ENCODE assay signal across 10 cellular contexts in the genomic region with DNA sequence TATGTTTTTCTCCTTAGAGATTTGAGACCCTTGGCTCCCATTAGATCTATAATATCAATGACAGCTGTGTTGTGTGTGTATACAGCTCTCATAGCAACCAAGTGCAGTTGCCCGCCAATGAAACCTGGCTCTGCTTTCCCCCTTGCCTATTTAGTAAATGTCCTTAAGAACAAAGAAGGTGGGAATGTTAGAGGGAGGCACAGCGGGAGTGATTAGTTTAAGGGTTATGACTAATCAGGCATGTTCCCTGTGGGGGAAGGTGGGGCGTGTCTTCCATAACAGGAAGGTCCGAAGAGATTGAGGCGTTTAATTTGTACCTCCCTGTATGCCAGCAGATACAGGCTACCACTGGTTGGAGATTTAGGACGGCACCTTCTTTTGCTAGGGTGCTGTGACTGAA.
A peak's percentile ranks its signal among the peaks of the same experiment; 100 is the strongest.
DNase-seq lines count a peak whose midpoint lies in the region; ATAC-seq and TF ChIP-seq lines count a peak whose summit lies in the region.
"Had no signal": no experiment of that assay in that cellular context is flagged by ENCODE, and none has a peak within 500 bp of the region (broad histone marks: within the 10 kb centered on the region; RNA-seq: fewer than 3 reads in every experiment).

No MANE protein-coding gene starts in this region.

- no peaks in the 10 kb centered on the region for H3K27me3 ChIP-seq in right cardiac atrium (ENCODE audit: control insufficient read depth, insufficient read depth)
- no peaks in the 10 kb centered on the region for H3K27me3 ChIP-seq in thoracic aorta (replicated peaks; ENCODE audit: insufficient read depth)

- peaks cover 7% of the 10 kb centered on the region for H3K4me1 Mint-ChIP-seq in WTC11
- H3K4me1 Mint-ChIP-seq: stimulated activated effector memory CD8-positive, alpha-beta T cell treated with anti-CD3 and anti-CD28 coated beads, Interleukin-12 subunit alpha, Interleukin-12 subunit beta, amount 100 ng/mL, for 72 hours had no signal

- POLR2A ChIA-PET in WTC11 (lab: Charles Lee) = no interaction called here

- WGBS in right cardiac atrium = 18% methylated on average over 6 of the region's 6 CpGs

- H3K27me3 Mint-ChIP-seq in WTC11 (ENCODE audit: low read depth) = no peaks in the 10 kb centered on the region

- no peaks in the 10 kb centered on the region for H3K9me3 ChIP-seq in right cardiac atrium (ENCODE audit: control insufficient read depth, low read length)
- H3K9me3 ChIP-seq in thoracic aorta = no peaks in the 10 kb centered on the region
- H3K9me3 ChIP-seq: A549 had no signal

- H3K27ac ChIP-seq in right cardiac atrium (ENCODE audit: low read length) (no peak overlapping the region), thoracic aorta (no peak overlapping the region)
- H3K27ac ChIP-seq: A549 had no signal

- intact Hi-C loops in right cardiac atrium (cut with DNase I) = loop anchor here in 3 of 4 donors (10.0 kb wide), 3 partner anchors 332 to 502 kb away; a partner anchor contains a TSS

- peak; percentile 10 for DNase-seq in DMS79 treated with DMSO at 0.1 percent for 48 hours (lab: John Stamatoyannopoulos, UW)
- no peak for DNase-seq in DMS79 (lab: John Stamatoyannopoulos, UW)
- no peak for DNase-seq in WTC11 (ENCODE audit: low spot score)
- peak; percentile 23 to 46 (median 25) for DNase-seq in right cardiac atrium
- DNase-seq in thoracic aorta (ENCODE audit: low spot score) = no peak
- no peak for DNase-seq in stimulated activated CD8-positive, alpha-beta memory T cell treated with anti-CD3 and anti-CD28 coated beads, Interleukin-4, amount 100 ng/mL, for 48 hours
- DNase-seq in superior temporal gyrus (ENCODE audit: extremely low spot score) = no peak
- DNase-seq in MV-4-11 (lab: John Stamatoyannopoulos, UW) = no peak

- no peak overlapping the region for H3K4me3 Mint-ChIP-seq in WTC11
- H3K4me3 Mint-ChIP-seq: stimulated activated effector memory CD8-positive, alpha-beta T cell treated with anti-CD3 and anti-CD28 coated beads, Interleukin-12 subunit alpha, Interleukin-12 subunit beta, amount 100 ng/mL, for 72 hours had no signal

- H3K36me3 Mint-ChIP-seq in WTC11 = no peaks in the 10 kb centered on the region
- H3K36me3 Mint-ChIP-seq: stimulated activated effector memory CD8-positive, alpha-beta T cell treated with anti-CD3 and anti-CD28 coated beads, Interleukin-12 subunit alpha, Interleukin-12 subunit beta, amount 100 ng/mL, for 72 hours had no signal

- no peaks in the 10 kb centered on the region for H3K36me3 ChIP-seq in thoracic aorta

- no peak overlapping the region for H3K4me3 ChIP-seq in right cardiac atrium (ENCODE audit: low read length)
- no peak overlapping the region for H3K4me3 ChIP-seq in thoracic aorta
- H3K4me3 ChIP-seq: A549 had no signal

- no peak for TF ChIP-seq CTCF in WTC11 (IDR thresholded peaks at IDR 0.05)
- TF ChIP-seq CTCF in thoracic aorta (IDR thresholded peaks at IDR 0.05) = no peak

- H3K4me1 ChIP-seq in right cardiac atrium (ENCODE audit: control insufficient read depth, insufficient read depth, low read length) = peaks cover 4% of the 10 kb centered on the region
- H3K4me1 ChIP-seq in thoracic aorta (ENCODE audit: control insufficient read depth in 1 of 2, low read depth in 2 of 2) = no peaks in the 10 kb centered on the region

- H3K9me3 Mint-ChIP-seq in WTC11 = no peaks in the 10 kb centered on the region
- H3K9me3 Mint-ChIP-seq: stimulated activated effector memory CD8-positive, alpha-beta T cell treated with anti-CD3 and anti-CD28 coated beads, Interleukin-12 subunit alpha, Interleukin-12 subunit beta, amount 100 ng/mL, for 72 hours had no signal

- CTCF ChIA-PET in WTC11 (lab: Charles Lee) = interaction anchor here (1.3 kb wide), 1 partner anchor 277 kb away, joined by 4 read pairs; a partner anchor contains a TSS

- no peak overlapping the region for H3K27ac Mint-ChIP-seq in WTC11
- H3K27ac Mint-ChIP-seq: stimulated activated effector memory CD8-positive, alpha-beta T cell treated with anti-CD3 and anti-CD28 coated beads, Interleukin-12 subunit alpha, Interleukin-12 subunit beta, amount 100 ng/mL, for 72 hours had no signal

- ATAC-seq in WTC11 (peak; percentile 52), right cardiac atrium (peak; percentile 61 to 86), thoracic aorta (ENCODE audit: insufficient number of reproducible peaks, low FRiP score, low read depth) (peak; percentile 20)
- ATAC-seq: A549; stimulated activated effector memory CD8-positive, alpha-beta T cell treated with anti-CD3 and anti-CD28 coated beads, Interleukin-12 subunit alpha, Interleukin-12 subunit beta, amount 100 ng/mL, for 72 hours had no signal

TF ChIP-seq in WTC11, 78 proteins besides CTCF, POLR2A, EP300 and RAD21 (continues in another document):
- TF ChIP-seq CREB1 (CRISPR knock-in tag; IDR thresholded peaks at IDR 0.05) (no peak), FOXJ3 (CRISPR knock-in tag; IDR thresholded peaks at IDR 0.05; ENCODE audit: borderline replicate concordance) (no peak), SOX15 (CRISPR knock-in tag; IDR thresholded peaks at IDR 0.05) (no peak), GABPB1 (CRISPR knock-in tag; IDR thresholded peaks at IDR 0.05) (no peak), NR3C1 (CRISPR knock-in tag; conservative IDR thresholded peaks at IDR 0.05; ENCODE audit: low read depth) (no peak), CREM (CRISPR knock-in tag; IDR thresholded peaks at IDR 0.05) (no peak), EMX1 (CRISPR knock-in tag; IDR thresholded peaks at IDR 0.05) (no peak), JUN (CRISPR knock-in tag; IDR thresholded peaks at IDR 0.05) (no peak), GTF2I (CRISPR knock-in tag; conservative IDR thresholded peaks at IDR 0.05) (no peak)
- TF ChIP-seq, protein P1, sequence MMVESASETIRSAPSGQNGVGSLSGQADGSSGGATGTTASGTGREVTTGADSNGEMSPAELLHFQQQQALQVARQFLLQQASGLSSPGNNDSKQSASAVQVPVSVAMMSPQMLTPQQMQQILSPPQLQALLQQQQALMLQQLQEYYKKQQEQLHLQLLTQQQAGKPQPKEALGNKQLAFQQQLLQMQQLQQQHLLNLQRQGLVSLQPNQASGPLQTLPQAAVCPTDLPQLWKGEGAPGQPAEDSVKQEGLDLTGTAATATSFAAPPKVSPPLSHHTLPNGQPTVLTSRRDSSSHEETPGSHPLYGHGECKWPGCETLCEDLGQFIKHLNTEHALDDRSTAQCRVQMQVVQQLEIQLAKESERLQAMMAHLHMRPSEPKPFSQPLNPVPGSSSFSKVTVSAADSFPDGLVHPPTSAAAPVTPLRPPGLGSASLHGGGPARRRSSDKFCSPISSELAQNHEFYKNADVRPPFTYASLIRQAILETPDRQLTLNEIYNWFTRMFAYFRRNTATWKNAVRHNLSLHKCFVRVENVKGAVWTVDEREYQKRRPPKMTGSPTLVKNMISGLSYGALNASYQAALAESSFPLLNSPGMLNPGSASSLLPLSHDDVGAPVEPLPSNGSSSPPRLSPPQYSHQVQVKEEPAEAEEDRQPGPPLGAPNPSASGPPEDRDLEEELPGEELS (CRISPR knock-in tag; IDR thresholded peaks at IDR 0.05) = no peak
- TF ChIP-seq, protein P2, sequence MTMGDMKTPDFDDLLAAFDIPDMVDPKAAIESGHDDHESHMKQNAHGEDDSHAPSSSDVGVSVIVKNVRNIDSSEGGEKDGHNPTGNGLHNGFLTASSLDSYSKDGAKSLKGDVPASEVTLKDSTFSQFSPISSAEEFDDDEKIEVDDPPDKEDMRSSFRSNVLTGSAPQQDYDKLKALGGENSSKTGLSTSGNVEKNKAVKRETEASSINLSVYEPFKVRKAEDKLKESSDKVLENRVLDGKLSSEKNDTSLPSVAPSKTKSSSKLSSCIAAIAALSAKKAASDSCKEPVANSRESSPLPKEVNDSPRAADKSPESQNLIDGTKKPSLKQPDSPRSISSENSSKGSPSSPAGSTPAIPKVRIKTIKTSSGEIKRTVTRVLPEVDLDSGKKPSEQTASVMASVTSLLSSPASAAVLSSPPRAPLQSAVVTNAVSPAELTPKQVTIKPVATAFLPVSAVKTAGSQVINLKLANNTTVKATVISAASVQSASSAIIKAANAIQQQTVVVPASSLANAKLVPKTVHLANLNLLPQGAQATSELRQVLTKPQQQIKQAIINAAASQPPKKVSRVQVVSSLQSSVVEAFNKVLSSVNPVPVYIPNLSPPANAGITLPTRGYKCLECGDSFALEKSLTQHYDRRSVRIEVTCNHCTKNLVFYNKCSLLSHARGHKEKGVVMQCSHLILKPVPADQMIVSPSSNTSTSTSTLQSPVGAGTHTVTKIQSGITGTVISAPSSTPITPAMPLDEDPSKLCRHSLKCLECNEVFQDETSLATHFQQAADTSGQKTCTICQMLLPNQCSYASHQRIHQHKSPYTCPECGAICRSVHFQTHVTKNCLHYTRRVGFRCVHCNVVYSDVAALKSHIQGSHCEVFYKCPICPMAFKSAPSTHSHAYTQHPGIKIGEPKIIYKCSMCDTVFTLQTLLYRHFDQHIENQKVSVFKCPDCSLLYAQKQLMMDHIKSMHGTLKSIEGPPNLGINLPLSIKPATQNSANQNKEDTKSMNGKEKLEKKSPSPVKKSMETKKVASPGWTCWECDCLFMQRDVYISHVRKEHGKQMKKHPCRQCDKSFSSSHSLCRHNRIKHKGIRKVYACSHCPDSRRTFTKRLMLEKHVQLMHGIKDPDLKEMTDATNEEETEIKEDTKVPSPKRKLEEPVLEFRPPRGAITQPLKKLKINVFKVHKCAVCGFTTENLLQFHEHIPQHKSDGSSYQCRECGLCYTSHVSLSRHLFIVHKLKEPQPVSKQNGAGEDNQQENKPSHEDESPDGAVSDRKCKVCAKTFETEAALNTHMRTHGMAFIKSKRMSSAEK (CRISPR knock-in tag; IDR thresholded peaks at IDR 0.05; ENCODE audit: borderline replicate concordance) = no peak
- TF ChIP-seq, protein P3, sequence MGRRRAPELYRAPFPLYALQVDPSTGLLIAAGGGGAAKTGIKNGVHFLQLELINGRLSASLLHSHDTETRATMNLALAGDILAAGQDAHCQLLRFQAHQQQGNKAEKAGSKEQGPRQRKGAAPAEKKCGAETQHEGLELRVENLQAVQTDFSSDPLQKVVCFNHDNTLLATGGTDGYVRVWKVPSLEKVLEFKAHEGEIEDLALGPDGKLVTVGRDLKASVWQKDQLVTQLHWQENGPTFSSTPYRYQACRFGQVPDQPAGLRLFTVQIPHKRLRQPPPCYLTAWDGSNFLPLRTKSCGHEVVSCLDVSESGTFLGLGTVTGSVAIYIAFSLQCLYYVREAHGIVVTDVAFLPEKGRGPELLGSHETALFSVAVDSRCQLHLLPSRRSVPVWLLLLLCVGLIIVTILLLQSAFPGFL (CRISPR knock-in tag; IDR thresholded peaks at IDR 0.05; ENCODE audit: borderline replicate concordance) = no peak

Comparison
In these comparisons a context has a peak if more than half of its experiments do, and no peak if none do; other contexts are left out.
1. DNase-seq: peak in DMS79 treated with DMSO at 0.1 percent for 48 hours (single experiment) and right cardiac atrium (3 of 3); none in DMS79 (single experiment), WTC11 (single experiment), thoracic aorta (single experiment), stimulated activated CD8-positive, alpha-beta memory T cell treated with anti-CD3 and anti-CD28 coated beads, Interleukin-4, amount 100 ng/mL, for 48 hours (single experiment), superior temporal gyrus (single experiment) and MV-4-11 (single experiment).
2. ATAC-seq: peak in every context shown above with its lines; median percentile 74 in right cardiac atrium; 52 in WTC11; 20 in thoracic aorta.